1 cellular context compared by ENCODE assay signal in genomic region chr5:151426347-151426746, GRCh38.
TF ChIP-seq lines count a peak whose summit lies in the region.
"Not testable (repeated sequence)": the region's sequence is repeated elsewhere in the genome, so short reads cannot be mapped to it uniquely, and the experiment has no call there.

No MANE protein-coding gene starts in this region.

TF ChIP-seq in HepG2, 621 proteins besides CTCF, POLR2A, EP300 and RAD21:
- TF ChIP-seq FOXP4 (CRISPR knock-in tag; IDR thresholded peaks at IDR 0.05) (peak; percentile 15; the same call in 1 of the 2 replicates), FOXP1 (CRISPR knock-in tag; IDR thresholded peaks at IDR 0.05) (peak; percentile 21; the same call in 1 of the 2 replicates), HNF1B (CRISPR knock-in tag; IDR thresholded peaks at IDR 0.05) (peak; percentile 57), ZBTB20 (CRISPR knock-in tag; IDR thresholded peaks at IDR 0.05; ENCODE audit: borderline replicate concordance, low read depth) (peak; percentile 49; the same call in 1 of the 2 replicates), PAXIP1 (CRISPR knock-in tag; conservative IDR thresholded peaks at IDR 0.05) (peak; percentile 53)
- TF ChIP-seq FOXP1 (IDR thresholded peaks at IDR 0.05): not testable (repeated sequence)
